8 cellular contexts compared by ENCODE assay signal in the genomic region with DNA sequence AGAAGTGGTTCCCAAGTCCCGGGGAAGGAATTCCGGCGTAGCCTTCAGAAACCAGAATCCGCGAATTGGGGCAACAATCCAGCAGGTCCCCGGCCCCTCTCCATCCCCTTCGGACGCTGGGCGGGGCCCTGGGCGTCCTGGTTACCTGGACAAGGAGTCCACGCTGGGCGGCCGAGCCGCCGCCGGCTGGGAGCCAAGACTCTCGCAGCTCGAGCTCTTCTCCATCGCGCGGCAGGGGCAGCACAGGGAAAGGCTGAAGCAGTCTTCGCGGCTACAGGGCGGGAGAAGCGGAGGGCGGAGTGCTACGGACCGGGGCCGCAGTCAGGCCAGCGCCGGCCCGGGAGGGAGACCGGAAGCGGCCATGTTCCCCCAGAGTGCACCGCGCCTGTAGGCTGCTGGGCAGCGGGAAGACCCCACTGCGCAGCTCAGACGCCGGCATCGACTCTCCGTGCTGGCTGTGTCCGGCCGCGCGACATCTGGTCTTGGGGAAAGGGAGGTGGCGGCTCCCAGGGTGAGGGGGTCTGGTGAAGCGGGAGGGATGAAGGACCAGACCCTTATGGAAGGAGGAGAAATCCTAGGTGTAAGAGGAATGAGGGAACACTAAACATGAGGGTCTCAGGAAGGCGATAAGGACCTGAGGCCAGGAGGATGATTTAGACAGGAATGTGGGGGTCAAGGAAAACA. TPM values are rescaled to one million over a fixed set of nuclear protein-coding genes. Genes with fewer than 3 reads are reported as not detected.
DNase-seq lines count a peak whose midpoint lies in the region; TF ChIP-seq lines count a peak whose summit lies in the region.

MTMR2 (minus strand) TSS at position 378 of the 684 bp plus-strand sequence; CDS start at position 225, 153 bp downstream.

- CTCF ChIA-PET in GM10248 (lab: Yijun Ruan, JAX) = interaction anchor here (0.8 kb wide), 1 partner anchor 88 kb away, joined by 4 read pairs; no protein-coding TSS in a partner anchor

- peaks cover 5% of the 10 kb centered on the region for H3K79me1 ChIP-seq in H9 (ENCODE audit: insufficient read depth, low read depth, low read length, poor library complexity, severe bottlenecking)

- H3K36me3 Mint-ChIP-seq in H9 (ENCODE audit: insufficient read depth in 1 of 3, low read depth in 3 of 3) = no peaks in the 10 kb centered on the region

- H3K23me2 ChIP-seq in H9 (ENCODE audit: insufficient read length, low read depth, low read length, poor library complexity, severe bottlenecking) = peaks cover 4% of the 10 kb centered on the region

- no peak for TF ChIP-seq CTCF in GM10248 (IDR thresholded peaks at IDR 0.05; ENCODE audit: control extremely low read depth, extremely low read depth, low read depth, missing control alignments)
- TF ChIP-seq CTCF in H9 (conservative IDR thresholded peaks at IDR 0.05) = no peak
- no peak for TF ChIP-seq CTCF in left ventricle myocardium inferior (IDR thresholded peaks at IDR 0.05; ENCODE audit: borderline replicate concordance)
- TF ChIP-seq CTCF in prostate gland (IDR thresholded peaks at IDR 0.05) = no peak

- H2BK20ac ChIP-seq in H9 (ENCODE audit: low read depth, low read length, poor library complexity, severe bottlenecking) = no peak within 1 kb of the TSS

- no peak within 1 kb of the TSS for H4K8ac ChIP-seq in H9 (replicated peaks; ENCODE audit: insufficient read length, low read depth, low read length)

- H3K9me3 ChIP-seq in H9 (ENCODE audit: control insufficient read depth, low read depth, low read length) (no peaks in the 10 kb centered on the region), left ventricle myocardium inferior (replicated peaks) (no peaks in the 10 kb centered on the region), prostate gland (no peaks in the 10 kb centered on the region)

- peak within 1 kb of the TSS; percentile 97 for H3K9ac ChIP-seq in H9 (ENCODE audit: extremely low read depth, insufficient read length, low read length)

- peak within 1 kb of the TSS; percentile 97 for H3K18ac ChIP-seq in H9 (ENCODE audit: insufficient read length, low read depth, low read length)

- peak within 1 kb of the TSS; percentile 85 for H3K4me2 ChIP-seq in H9 (ENCODE audit: insufficient read depth, insufficient read length, low read length)

- H3K4me3 ChIP-seq in left ventricle myocardium inferior (peak within 1 kb of the TSS; percentile 82), prostate gland (peak within 1 kb of the TSS; percentile 58 to 70), urinary bladder (ENCODE audit: low read depth, low read length) (peak within 1 kb of the TSS; percentile 66)

- H3K4me3 Mint-ChIP-seq in H9 = peak within 1 kb of the TSS; percentile 93 to 95

- no peak within 1 kb of the TSS for H2AK5ac ChIP-seq in H9 (ENCODE audit: insufficient read length, low read length)

- H2BK15ac ChIP-seq in H9 (ENCODE audit: low read depth, low read length) = no peak within 1 kb of the TSS

- H3K27ac ChIP-seq in H9 (ENCODE audit: insufficient read length, low read depth, low read length) = peak within 1 kb of the TSS; percentile 83
- peak within 1 kb of the TSS; percentile 92 for H3K27ac ChIP-seq in left ventricle myocardium inferior (replicated peaks)
- H3K27ac ChIP-seq in prostate gland = peak within 1 kb of the TSS; percentile 93 to 95
- peak within 1 kb of the TSS; percentile 97 for H3K27ac ChIP-seq in urinary bladder (ENCODE audit: low read depth)

- peaks cover 7% of the 10 kb centered on the region; the same call in 1 of the 2 replicates for H3K79me2 ChIP-seq in H9 (ENCODE audit: insufficient read depth, low read length)

- H3K4me1 ChIP-seq in H9 (ENCODE audit: insufficient read depth, low read length) = peaks cover 3% of the 10 kb centered on the region; the same call in 1 of the 2 replicates
- H3K4me1 ChIP-seq in left ventricle myocardium inferior = peaks cover 62% of the 10 kb centered on the region
- H3K4me1 ChIP-seq in prostate gland (replicated peaks) = peaks cover 5% of the 10 kb centered on the region
- no peaks in the 10 kb centered on the region for H3K4me1 ChIP-seq in urinary bladder (ENCODE audit: insufficient read depth)

- peak within 1 kb of the TSS; percentile 6 for H3K56ac ChIP-seq in H9 (ENCODE audit: insufficient read length, low read depth, low read length)

- H2BK12ac ChIP-seq in H9 (ENCODE audit: insufficient read length, low read depth, low read length) = no peak within 1 kb of the TSS

- peak; percentile 36 for TF ChIP-seq POLR2A in prostate gland (IDR thresholded peaks at IDR 0.05)

- H4K5ac ChIP-seq in H9 (ENCODE audit: insufficient read length, low read depth, low read length) = no peak within 1 kb of the TSS

- H3K4me1 Mint-ChIP-seq in H9 = peaks cover 16 to 21% of the 10 kb centered on the region in 2 experiments

- peak within 1 kb of the TSS; percentile 86 for H2BK5ac ChIP-seq in H9 (ENCODE audit: insufficient read length, low read length)

- H3K14ac ChIP-seq in H9 (ENCODE audit: insufficient read depth, low read length) = peak within 1 kb of the TSS; percentile 98

- no peak within 1 kb of the TSS for H3K4ac ChIP-seq in H9 (ENCODE audit: low read depth, low read length)

- no peaks in the 10 kb centered on the region for H3K27me3 Mint-ChIP-seq in H9 (ENCODE audit: low read depth)

- no peak within 1 kb of the TSS for H3K23ac ChIP-seq in H9 (ENCODE audit: insufficient read length, low read depth, low read length)

- POLR2A ChIA-PET in GM10248 (lab: Yijun Ruan, JAX) = interaction anchor here (0.6 kb wide), 1 partner anchor 693 kb away, joined by 3 read pairs; the partner anchor contains the start of gene SESN3

- no peaks in the 10 kb centered on the region for H3K27me3 ChIP-seq in H9 (ENCODE audit: insufficient read depth, low read length)
- no peaks in the 10 kb centered on the region for H3K27me3 ChIP-seq in left ventricle myocardium inferior (ENCODE audit: low read depth)
- H3K27me3 ChIP-seq in prostate gland (replicated peaks; ENCODE audit: insufficient read depth) = no peaks in the 10 kb centered on the region

- H3K36me3 ChIP-seq in left ventricle myocardium inferior (no peaks in the 10 kb centered on the region), prostate gland (no peaks in the 10 kb centered on the region), urinary bladder (ENCODE audit: insufficient read depth) (no peaks in the 10 kb centered on the region)

- intact Hi-C loops in left ventricle myocardium inferior (cut with micrococcal nuclease) (no loop called here), prostate gland (cut with DNase I) (no loop called here)

- peak within 1 kb of the TSS; percentile 14 for H2AFZ ChIP-seq in H9 (ENCODE audit: low read length)

- WGBS in H9 (ENCODE audit: extremely low coverage, insufficient read length, low lambda C conversion rate) = no CpG with 5 or more reads among the region's 49 CpGs
- under 1% methylated on average over 43 of the region's 49 CpGs for WGBS in prostate gland
- WGBS in urinary bladder = under 1% methylated on average over 49 of the region's 49 CpGs

- DNase-seq in GM10248 (ENCODE audit: extremely low spot score) = peak; percentile 90
- peak; percentile 88 for DNase-seq in H9
- DNase-seq in M059J (ENCODE audit: low read depth) = peak; percentile 79
- DNase-seq in T-helper 1 cell = peak; percentile 8 to 59 (median 28)
- peak in 55 of 56 donors; percentile 13 to 85 (median 67) for DNase-seq in amygdala (lab: John Stamatoyannopoulos, UW)
- peak; percentile 80 for DNase-seq in left ventricle myocardium inferior
- peak; percentile 60 for DNase-seq in prostate gland (ENCODE audit: low spot score)

- no peak within 1 kb of the TSS for H4K91ac ChIP-seq in H9 (ENCODE audit: insufficient read length, low read depth, low read length)

- no peaks in the 10 kb centered on the region for H4K20me1 ChIP-seq in H9 (ENCODE audit: control insufficient read depth, insufficient read depth, insufficient read length)

- H3K9me3 Mint-ChIP-seq in H9 = no peaks in the 10 kb centered on the region; a peak in 1 of 5 replicates

- peak within 1 kb of the TSS; percentile 99 to 100 (median 99) for H3K27ac Mint-ChIP-seq in H9

- no peak within 1 kb of the TSS for H2BK120ac ChIP-seq in H9 (ENCODE audit: low read depth, low read length, poor library complexity, severe bottlenecking)

- H3T11ph ChIP-seq in H9 (ENCODE audit: low read length) = no peak within 1 kb of the TSS

RNA-seq across cellular contexts. Expression of gene MTMR2, which starts in this region (rescaled TPM):
- total RNA-seq in H9 (2021) = 55.0 and 59.0 TPM in 2 replicates
- total RNA-seq in M059J (2014; rRNA removed; shearing (Covaris generic)) = 34.4 and 43.3 TPM in 2 replicates
- total RNA-seq in left ventricle myocardium inferior = 16.7 TPM
- 10 to 100 TPM; 32.8 to 37.7 TPM for total RNA-seq in prostate gland
- 43.9 TPM for total RNA-seq in urinary bladder
- polyA plus RNA-seq in urinary bladder = 20.5 TPM

Comparison
In these comparisons a context has a peak if more than half of its experiments do, and no peak if none do; other contexts are left out.
1. Peak in every context shown above with its lines: DNase-seq, H3K4me3 ChIP-seq and H3K27ac ChIP-seq.
2. DNase-seq: peak in every context shown above with its lines; median percentile 90 in GM10248; 88 in H9; 80 in left ventricle myocardium inferior; 79 in M059J; 67 in amygdala; 60 in prostate gland; 28 in T-helper 1 cell.